ENCODE assay signal across 8 cellular contexts in genomic region chr2:175180701-175181103, GRCh38. TPM values are rescaled to one million over a fixed set of nuclear protein-coding genes. Genes with fewer than 3 reads are reported as not detected.
DNase-seq lines count a peak whose midpoint lies in the region; ATAC-seq and TF ChIP-seq lines count a peak whose summit lies in the region.

No MANE protein-coding gene starts in this region.

- no TSS peak for BruUV-seq in Panc1 (replicated peaks; lab: Mats Ljungman, UMichigan)

- peak overlapping the region; percentile 92 for H3K4me3 Mint-ChIP-seq in activated naive CD4-positive, alpha-beta T cell treated with anti-CD3 and anti-CD28 coated beads, Interleukin-2, amount 50 U/mL, for 24 hours
- peak overlapping the region; percentile 96 for H3K4me3 Mint-ChIP-seq in progenitor cell of endocrine pancreas (ENCODE audit: low read depth)

- H3K9me3 ChIP-seq in Panc1 (ENCODE audit: control insufficient read depth, insufficient read depth, low read depth, low read length) (peaks cover 5% of the 10 kb centered on the region; the same call in 1 of the 2 replicates), cardiac muscle cell (ENCODE audit: low read depth) (no peaks in the 10 kb centered on the region), aorta (ENCODE audit: control insufficient read depth, low read length) (no peaks in the 10 kb centered on the region)

- TF ChIP-seq CTCF in AG10803 (conservative IDR thresholded peaks at IDR 0.05; ENCODE audit: low read length) (no peak), Panc1 (IDR thresholded peaks at IDR 0.05) (no peak), cardiac muscle cell (IDR thresholded peaks at IDR 0.05; ENCODE audit: low read depth, low read length) (no peak), progenitor cell of endocrine pancreas (IDR thresholded peaks at IDR 0.05; ENCODE audit: unreplicated experiment) (no peak)

- H3K36me3 ChIP-seq in Panc1 (ENCODE audit: control insufficient read depth, insufficient read depth, low read length): peaks cover 41% of the 10 kb centered on the region
- peaks cover 41% of the 10 kb centered on the region for H3K36me3 ChIP-seq in cardiac muscle cell
- H3K36me3 ChIP-seq in aorta (ENCODE audit: control insufficient read depth in 1 of 2, insufficient read depth in 2 of 2, low read length in 1 of 2): peaks cover 0 to 4% of the 10 kb centered on the region in 2 donors

- ATAC-seq in HG03139 (IDR thresholded peaks at IDR 0.05; ENCODE audit: unreplicated experiment) (peak; percentile 42), Panc1 (peak; percentile 80), aorta (ENCODE audit: low FRiP score) (peak; percentile 65)

- H3K4me1 ChIP-seq in Panc1 (ENCODE audit: control insufficient read depth, insufficient read depth, low read length) (peaks cover 10% of the 10 kb centered on the region; the same call in 1 of the 2 replicates), cardiac muscle cell (ENCODE audit: low read depth) (peaks cover 33% of the 10 kb centered on the region), aorta (ENCODE audit: control insufficient read depth in 1 of 2, insufficient read depth in 2 of 2, low read length in 2 of 2) (no peaks in the 10 kb centered on the region)

- POLR2A ChIA-PET in Panc1 (lab: Charles Lee): no interaction called here

- H3K4me1 Mint-ChIP-seq in activated naive CD4-positive, alpha-beta T cell treated with anti-CD3 and anti-CD28 coated beads, Interleukin-2, amount 50 U/mL, for 24 hours: peaks cover 31% of the 10 kb centered on the region
- H3K4me1 Mint-ChIP-seq in progenitor cell of endocrine pancreas (ENCODE audit: low read depth): peaks cover 7% of the 10 kb centered on the region

- intact Hi-C loops in Panc1 (cut with micrococcal nuclease; ENCODE audit: unreplicated experiment) (no loop called here), aorta (cut with DNase I) (loop anchor here in 1 of 2 donors (10.0 kb wide), 1 partner anchor 914 kb away; the partner anchor contains the start of genes HOXD12 and HOXD13)

- H3K27ac ChIP-seq in Panc1 (ENCODE audit: low read length) (peak overlapping the region; percentile 83), cardiac muscle cell (peak overlapping the region; percentile 96), aorta (ENCODE audit: low read depth in 1 of 2, low read length in 2 of 2) (peak overlapping the region in 1 of 2 donors; percentile 12)

- in situ Hi-C loops in GM18951 (cut with MboI; ENCODE audit: low sequenced_read_pairs, unreplicated experiment): no loop called here
- in situ Hi-C loops in Panc1 (cut with HindIII; ENCODE audit: low pct_unique_long_range_greater_than_20kb, low sequenced_read_pairs): no loop called here

- H3K36me3 Mint-ChIP-seq in activated naive CD4-positive, alpha-beta T cell treated with anti-CD3 and anti-CD28 coated beads, Interleukin-2, amount 50 U/mL, for 24 hours: peaks cover 14% of the 10 kb centered on the region
- peaks cover 12% of the 10 kb centered on the region for H3K36me3 Mint-ChIP-seq in progenitor cell of endocrine pancreas (ENCODE audit: insufficient read depth)

- CTCF ChIA-PET in Panc1 (lab: Charles Lee): no interaction called here

- peak; percentile 8 for TF ChIP-seq POLR2A in GM18951 (IDR thresholded peaks at IDR 0.05; ENCODE audit: extremely low read depth, insufficient read depth, insufficient read length)

- H3K27ac Mint-ChIP-seq in activated naive CD4-positive, alpha-beta T cell treated with anti-CD3 and anti-CD28 coated beads, Interleukin-2, amount 50 U/mL, for 24 hours: peak overlapping the region; percentile 99
- peak overlapping the region; percentile 95 for H3K27ac Mint-ChIP-seq in progenitor cell of endocrine pancreas

- no peaks in the 10 kb centered on the region for H3K27me3 ChIP-seq in Panc1 (ENCODE audit: control insufficient read depth, insufficient read depth, low read length)
- H3K27me3 ChIP-seq in cardiac muscle cell: no peaks in the 10 kb centered on the region
- H3K27me3 ChIP-seq in aorta (ENCODE audit: control insufficient read depth in 1 of 2, insufficient read depth in 2 of 2, low read length in 1 of 2): no peaks in the 10 kb centered on the region

- peak; percentile 48 for DNase-seq in AG10803 (ENCODE audit: low read depth)
- no peak for DNase-seq in Panc1 (ENCODE audit: low read depth, low spot score)
- peak; percentile 53 to 55 for DNase-seq in cardiac muscle cell (ENCODE audit: low read depth in 1 of 2, low spot score in 1 of 2)
- no peak for DNase-seq in progenitor cell of endocrine pancreas (ENCODE audit: low spot score, unreplicated experiment)
- DNase-seq in aorta: peak in 1 of 2 donors; percentile 77

- H3K27me3 Mint-ChIP-seq in activated naive CD4-positive, alpha-beta T cell treated with anti-CD3 and anti-CD28 coated beads, Interleukin-2, amount 50 U/mL, for 24 hours: no peaks in the 10 kb centered on the region
- H3K27me3 Mint-ChIP-seq in progenitor cell of endocrine pancreas: no peaks in the 10 kb centered on the region

- H3K9me3 Mint-ChIP-seq in activated naive CD4-positive, alpha-beta T cell treated with anti-CD3 and anti-CD28 coated beads, Interleukin-2, amount 50 U/mL, for 24 hours: peaks cover 6% of the 10 kb centered on the region
- peaks cover 4% of the 10 kb centered on the region for H3K9me3 Mint-ChIP-seq in progenitor cell of endocrine pancreas (ENCODE audit: low read depth)

- H3K4me3 ChIP-seq in AG10803 (ENCODE audit: low read length) (peak overlapping the region; percentile 88), Panc1 (ENCODE audit: low read depth in 2 of 2, low read length in 2 of 2) (peak overlapping the region; percentile 75 to 91), cardiac muscle cell (peak overlapping the region; percentile 82), aorta (ENCODE audit: low read length in 2 of 2) (peak overlapping the region; percentile 38 to 79)

- 5% methylated on average over 10 of the region's 10 CpGs for WGBS in aorta, 2 donors

RNA-seq across cellular contexts. Expression of gene ATP5MC3, which starts 0.8 kb away (rescaled TPM):
- total RNA-seq in Panc1 (2021; ENCODE audit: unreplicated experiment) (287 TPM), cardiac muscle cell (300 and 457 TPM in 2 replicates), progenitor cell of endocrine pancreas (185 and 192 TPM in 2 replicates), aorta (10 to 100 TPM; 89.7 to 89.9 TPM)
- 315 TPM for polyA plus RNA-seq in Panc1 (2012; ENCODE audit: insufficient read length)
- polyA plus RNA-seq in cardiac muscle cell (1,477 and 2,044 TPM in 2 replicates), aorta (100 to 1,000 TPM; 146 to 238 TPM)

RNA-seq across cellular contexts. Expression of gene ATF2, which starts 12.7 kb away (rescaled TPM):
- total RNA-seq in Panc1 (2021; ENCODE audit: unreplicated experiment): 61.8 TPM
- polyA plus RNA-seq in Panc1 (2012; ENCODE audit: insufficient read length): 21.8 TPM
- 36.5 and 40.9 TPM in 2 replicates for total RNA-seq in cardiac muscle cell
- 25.7 and 38.3 TPM in 2 replicates for polyA plus RNA-seq in cardiac muscle cell
- 58.9 and 69.8 TPM in 2 replicates for total RNA-seq in progenitor cell of endocrine pancreas
- total RNA-seq in aorta: 10 to 100 TPM; 60.4 to 72.0 TPM
- polyA plus RNA-seq in aorta: 10 to 100 TPM; 17.3 to 21.5 TPM

Comparison
In these comparisons a context has a peak if more than half of its experiments do, and no peak if none do; other contexts are left out.
1. DNase-seq: peak in AG10803 (single experiment) and cardiac muscle cell (2 of 2); none in Panc1 (single experiment) and progenitor cell of endocrine pancreas (single experiment).
2. Peak in every context shown above with its lines, with median percentiles within 50 percentile points of each other: H3K4me3 ChIP-seq and ATAC-seq.